1 cellular context compared by ENCODE assay signal in the genomic region with DNA sequence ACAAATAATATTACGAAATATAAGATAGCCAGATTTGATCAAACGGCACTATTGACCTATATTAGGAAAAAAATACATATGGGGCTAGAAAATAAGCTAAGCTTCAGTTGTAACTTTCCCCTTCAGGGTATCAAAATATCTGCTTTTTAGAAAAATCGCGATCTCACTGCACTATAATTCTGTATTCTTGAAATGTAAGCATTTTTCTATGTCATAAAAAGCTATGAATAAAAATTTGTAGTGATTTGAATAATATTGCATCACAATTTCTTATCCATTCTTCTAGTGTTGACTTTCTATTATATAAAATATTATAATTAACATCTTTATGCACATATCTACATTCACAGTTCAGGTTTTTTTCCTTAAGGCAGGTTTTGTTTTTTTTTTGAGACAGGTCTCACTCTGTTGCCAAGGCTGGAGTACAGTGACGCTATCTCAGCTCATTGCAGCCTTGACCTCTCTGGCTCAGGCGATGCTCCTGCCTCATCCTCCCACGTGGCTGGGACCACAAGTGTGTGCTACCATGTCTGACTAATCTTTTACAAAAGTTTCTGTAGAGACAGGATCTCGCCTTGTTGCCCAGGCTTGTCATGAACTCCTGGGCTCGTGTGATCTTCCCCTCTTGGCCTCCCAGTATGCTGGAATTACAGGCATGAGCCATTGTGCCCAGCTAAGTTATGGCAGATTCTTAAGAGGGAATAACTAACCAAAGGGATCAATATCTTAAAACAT.
TF ChIP-seq lines count a peak whose summit lies in the region.

No MANE protein-coding gene starts in this region.

TF ChIP-seq in IMR-90, 13 proteins besides CTCF, POLR2A, EP300 and RAD21:
- TF ChIP-seq MXI1 (IDR thresholded peaks at IDR 0.05; ENCODE audit: borderline replicate concordance, low read depth, low read length): no peak
- TF ChIP-seq RFX5 (IDR thresholded peaks at IDR 0.05; ENCODE audit: low read depth, low read length): no peak
- no peak for TF ChIP-seq SMC3 (IDR thresholded peaks at IDR 0.05; ENCODE audit: low read depth, low read length)
- TF ChIP-seq USF2 (IDR thresholded peaks at IDR 0.05; ENCODE audit: low read depth, low read length): no peak
- no peak for TF ChIP-seq MAFK (IDR thresholded peaks at IDR 0.05; ENCODE audit: low read depth, low read length)
- TF ChIP-seq FOS (IDR thresholded peaks at IDR 0.05; ENCODE audit: low read depth, low read length): no peak
